ENCODE assay signal across 1 cellular context in genomic region chr1:99591886-99592285, GRCh38.
TF ChIP-seq lines count a peak whose summit lies in the region.

No MANE protein-coding gene starts in this region.

TF ChIP-seq in SK-N-SH treated with all-trans-retinoic acid at 6 μM for 48 hours, 23 proteins besides CTCF, POLR2A, EP300 and RAD21 (continued from another document):
- TF ChIP-seq POU6F1 (CRISPR knock-in tag; IDR thresholded peaks at IDR 0.05; ENCODE audit: borderline replicate concordance, low read depth) (no peak), CSRNP3 (CRISPR knock-in tag; IDR thresholded peaks at IDR 0.05) (no peak)
TF ChIP-seq in SK-N-SH treated with all-trans-retinoic acid at 6 μM for 48 hours: peak in this region for 0.
